ENCODE assay signal across 22 cellular contexts in genomic region chr6:91221072-91221471, GRCh38.
"Had no signal": no experiment of that assay in that cellular context is flagged by ENCODE, and none has a peak within 500 bp of the region (broad histone marks: within the 10 kb centered on the region; RNA-seq: fewer than 3 reads in every experiment).

No MANE protein-coding gene starts in this region.

- H3K9me3 ChIP-seq: colonic mucosa, testis, vagina had no signal

- H3K27me3 ChIP-seq: colonic mucosa, dorsolateral prefrontal cortex, testis, vagina had no signal

- H3K36me3 ChIP-seq: colonic mucosa, vagina had no signal

- H3K27ac ChIP-seq: colonic mucosa, dorsolateral prefrontal cortex, testis, vagina had no signal

- DNase-seq: activated CD4-positive, alpha-beta T cell treated with anti-CD3 and anti-CD28 coated beads for 4 hours; activated CD4-positive, alpha-beta T cell treated with anti-CD3 and anti-CD28 coated beads, Interleukin-2, amount 50 U/mL, for 48 hours; activated CD4-positive, CD25-positive, alpha-beta regulatory T cell; activated effector memory CD4-positive, alpha-beta T cell treated with Interleukin-2 at 50 U/mL for 16 hours; activated naive CD4-positive, alpha-beta T cell treated with anti-CD3 and anti-CD28 coated beads for 36 hours; activated naive CD8-positive, alpha-beta T cell treated with anti-CD3 and anti-CD28 coated beads, Interleukin-2, amount 10 ng/mL, durations not matched to agents 7 days and 5 days; activated T-cell treated with anti-CD3 and anti-CD28 coated beads, Interleukin-2, amount 50 U/mL, for 48 hours; amniotic stem cell; colonic mucosa; dorsolateral prefrontal cortex; effector memory CD8-positive, alpha-beta T cell; glutamatergic neuron; hippocampal formation; kidney glomerular epithelial cell; stimulated activated CD4-positive, alpha-beta T cell treated with anti-CD3 and anti-CD28 coated beads, Interleukin-4, amount 100 ng/mL, for 1 hour; stimulated activated naive CD4-positive, alpha-beta T cell; T1000; testis had no signal

- H3K4me3 ChIP-seq: colonic mucosa, dorsolateral prefrontal cortex, smooth muscle cell, testis, vagina had no signal

- H3K4me1 ChIP-seq: colonic mucosa, testis, vagina had no signal

- ATAC-seq: effector memory CD8-positive, alpha-beta T cell; esophagus mucosa; sciatic nerve had no signal
